Comparison of ENCODE assay signal across 14 cellular contexts in the genomic region with DNA sequence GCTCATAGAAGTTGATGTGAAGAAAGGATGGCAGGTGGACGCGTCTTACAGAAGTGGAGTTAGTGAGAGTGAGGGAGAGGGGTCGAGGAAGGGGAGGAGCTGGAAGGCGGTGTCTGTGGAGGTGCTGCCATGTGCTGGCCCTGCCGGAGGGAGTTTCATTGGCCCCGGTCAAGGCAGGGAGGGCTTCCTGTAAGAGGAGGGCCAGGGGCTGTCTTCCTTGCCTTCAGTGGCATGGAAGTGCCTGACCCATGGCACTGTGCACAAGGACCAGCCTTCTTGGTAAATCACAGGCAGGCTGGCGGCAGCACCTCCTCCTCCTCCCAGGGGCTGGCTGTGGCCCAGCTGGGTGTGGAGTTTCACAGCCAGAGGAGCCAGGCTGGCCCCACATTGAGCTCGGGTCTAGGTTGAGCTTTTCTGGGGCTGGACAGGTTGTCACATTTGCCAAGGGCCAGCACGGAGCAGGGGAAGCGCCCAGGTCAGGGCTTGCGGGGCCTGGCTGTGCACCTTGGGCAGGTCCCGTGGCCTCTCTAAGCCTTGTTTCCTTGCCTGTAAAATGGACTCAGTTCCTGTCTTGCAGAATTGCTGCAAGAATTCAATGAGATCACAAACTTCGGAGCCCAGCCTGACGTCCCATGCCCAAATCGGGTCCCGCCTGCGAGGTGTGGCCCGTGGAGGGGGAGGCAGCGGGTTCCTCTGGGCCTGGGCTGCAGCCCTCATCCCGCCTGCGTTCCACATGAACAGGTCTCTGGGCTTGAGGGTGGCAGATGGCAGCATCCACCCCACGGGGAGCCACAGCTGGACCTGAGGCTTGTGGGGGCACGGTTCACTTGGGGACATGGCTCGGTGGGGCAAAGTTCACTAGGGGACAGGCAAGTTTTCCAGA. TPM values are rescaled to one million over a fixed set of nuclear protein-coding genes. Genes with fewer than 3 reads are reported as not detected.
DNase-seq lines count a peak whose midpoint lies in the region; ATAC-seq and TF ChIP-seq lines count a peak whose summit lies in the region.
"Had no signal": no experiment of that assay in that cellular context is flagged by ENCODE, and none has a peak within 500 bp of the region (broad histone marks: within the 10 kb centered on the region; RNA-seq: fewer than 3 reads in every experiment).

No MANE protein-coding gene starts in this region.

- WGBS in testis, 2 donors, result 78 to 80% methylated on average over 20 to 24 of the region's 24 CpGs

- intact Hi-C loops in left ventricle myocardium inferior (cut with micrococcal nuclease), result no loop called here
- intact Hi-C loops in gastrocnemius medialis (cut with DNase I; ENCODE audit: low total_unique reads), result loop anchor here (5.0 kb wide), 1 partner anchor 66 kb away; no protein-coding TSS in a partner anchor
- intact Hi-C loops in testis (cut with DNase I; ENCODE audit: low total_unique reads), result no loop called here

- no peaks in the 10 kb centered on the region for H3K36me3 ChIP-seq in WERI-Rb-1
- H3K36me3 ChIP-seq in left ventricle myocardium inferior, result no peaks in the 10 kb centered on the region
- H3K36me3 ChIP-seq in gastrocnemius medialis, result no peaks in the 10 kb centered on the region
- no peaks in the 10 kb centered on the region for H3K36me3 ChIP-seq in testis (ENCODE audit: low read depth, missing control alignments)
- H3K36me3 ChIP-seq: adrenal gland had no signal

- DNase-seq in H4 (ENCODE audit: low spot score) (peak; percentile 66), WERI-Rb-1 (peak; percentile 73), left ventricle myocardium inferior (peak; percentile 78), gastrocnemius medialis (peak; percentile 62 to 87), testis (no peak)
- DNase-seq: activated CD8-positive, alpha-beta memory T cell treated with anti-CD3 and anti-CD28 coated beads, Interleukin-2, amount 50 U/mL, for 48 hours; effector CD4-positive, alpha-beta T cell; Kasumi-1; naive thymus-derived CD4-positive, alpha-beta T cell; stimulated activated CD4-positive, alpha-beta T cell treated with anti-CD3 and anti-CD28 coated beads, Interleukin-15, amount 100 ng/mL, for 24 hours had no signal

- H3K4me1 ChIP-seq in left ventricle myocardium inferior (peaks cover 100% of the 10 kb centered on the region), gastrocnemius medialis (peaks cover 38 to 47% of the 10 kb centered on the region in 2 donors), testis (peaks cover 25% of the 10 kb centered on the region)

- TF ChIP-seq CTCF in WERI-Rb-1 (IDR thresholded peaks at IDR 0.05; ENCODE audit: low read depth, low read length), result no peak
- no peak for TF ChIP-seq CTCF in left ventricle myocardium inferior (IDR thresholded peaks at IDR 0.05; ENCODE audit: borderline replicate concordance)
- no peak for TF ChIP-seq CTCF in gastrocnemius medialis (IDR thresholded peaks at IDR 0.05 in 4 of 5, conservative IDR thresholded peaks at IDR 0.05 in 1 of 5)
- no peak for TF ChIP-seq CTCF in testis (IDR thresholded peaks at IDR 0.05)

- ATAC-seq in gastrocnemius medialis (peak; percentile 64 to 68), HG02981 (IDR thresholded peaks at IDR 0.05; ENCODE audit: unreplicated experiment) (no peak), HG03354 (IDR thresholded peaks at IDR 0.05; ENCODE audit: poor library complexity, severe bottlenecking, unreplicated experiment) (no peak), GM19395 (IDR thresholded peaks at IDR 0.05; ENCODE audit: unreplicated experiment) (no peak)
- ATAC-seq: naive thymus-derived CD4-positive, alpha-beta T cell had no signal

- H3K27ac ChIP-seq in WERI-Rb-1 (no peak overlapping the region), left ventricle myocardium inferior (replicated peaks) (peak overlapping the region; percentile 86), gastrocnemius medialis (peak overlapping the region in 3 of 4 donors; percentile 43 to 65 (median 50)), testis (no peak overlapping the region)
- H3K27ac ChIP-seq: adrenal gland had no signal

- no peak for TF ChIP-seq POLR2A in gastrocnemius medialis (IDR thresholded peaks at IDR 0.05)
- no peak for TF ChIP-seq POLR2A in testis (IDR thresholded peaks at IDR 0.05)

- H3K9me3 ChIP-seq in WERI-Rb-1 (ENCODE audit: severe bottlenecking) (no peaks in the 10 kb centered on the region), left ventricle myocardium inferior (replicated peaks) (no peaks in the 10 kb centered on the region), gastrocnemius medialis (no peaks in the 10 kb centered on the region), testis (no peaks in the 10 kb centered on the region)
- H3K9me3 ChIP-seq: adrenal gland had no signal

- H3K27me3 ChIP-seq in WERI-Rb-1 (ENCODE audit: insufficient read depth, low read depth, severe bottlenecking), result no peaks in the 10 kb centered on the region
- no peaks in the 10 kb centered on the region for H3K27me3 ChIP-seq in left ventricle myocardium inferior (ENCODE audit: low read depth)
- no peaks in the 10 kb centered on the region for H3K27me3 ChIP-seq in gastrocnemius medialis
- no peaks in the 10 kb centered on the region for H3K27me3 ChIP-seq in testis
- H3K27me3 ChIP-seq: adrenal gland had no signal

- H3K4me3 ChIP-seq in WERI-Rb-1 (ENCODE audit: low read depth, low read length) (no peak overlapping the region), left ventricle myocardium inferior (peak overlapping the region; percentile 7), gastrocnemius medialis (no peak overlapping the region), testis (no peak overlapping the region)
- H3K4me3 ChIP-seq: adrenal gland had no signal

- in situ Hi-C loops in gastrocnemius medialis (cut with MboI; ENCODE audit: low sequenced_read_pairs in 4 of 4), result no loop called here

RNA-seq across cellular contexts. Expression of gene HTRA3, which starts 7.0 kb away (rescaled TPM):
- total RNA-seq in H4 (2014; rRNA removed; shearing (Covaris generic)), result 6.7 and 9.6 TPM in 2 replicates
- total RNA-seq in left ventricle myocardium inferior, result 119 TPM
- total RNA-seq in gastrocnemius medialis, result 10 to 100 TPM in 3 of 4 donors, 1 to 10 TPM in 1; 8.4 to 22.2 (median 16.0) TPM
- total RNA-seq in testis, result 10 to 100 TPM in 1 of 2 donors, 1 to 10 TPM in 1; 6.1 to 12.2 TPM
- 17.3 TPM for polyA plus RNA-seq in testis (ENCODE audit: insufficient read depth, low read depth, low replicate concordance)
- total RNA-seq: naive thymus-derived CD4-positive, alpha-beta T cell had no signal
- polyA plus RNA-seq: naive thymus-derived CD4-positive, alpha-beta T cell had no signal

Comparison
In these comparisons a context has a peak if more than half of its experiments do, and no peak if none do; other contexts are left out.
1. H3K27ac ChIP-seq: peak in left ventricle myocardium inferior (single experiment) and gastrocnemius medialis (3 of 4); none in WERI-Rb-1 (single experiment) and testis (0 of 2).
2. ATAC-seq: peak in gastrocnemius medialis (2 of 2); none in HG02981 (single experiment), HG03354 (single experiment) and GM19395 (single experiment).